In the genomic region with DNA sequence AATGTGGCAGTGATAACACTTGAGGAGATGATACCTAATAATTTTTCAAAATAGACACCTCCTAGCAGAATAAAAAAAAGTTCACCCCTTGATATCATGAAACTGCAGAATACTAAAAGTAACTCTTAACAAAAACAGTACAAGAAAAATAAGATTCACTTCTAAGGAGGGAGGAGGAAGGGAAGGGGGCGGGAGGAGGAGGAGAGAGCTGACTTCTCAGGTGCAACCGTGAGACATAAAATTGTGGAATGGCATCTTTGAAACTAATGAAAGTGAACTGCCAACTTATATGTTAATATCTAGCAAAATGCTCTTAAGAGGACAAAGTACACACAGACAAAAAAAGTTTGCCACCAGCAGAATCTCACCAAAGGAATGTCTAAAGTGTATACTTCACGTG, we compare ENCODE assay signal across 24 cellular contexts.
"Had no signal": no experiment of that assay in that cellular context is flagged by ENCODE, and none has a peak within 500 bp of the region (broad histone marks: within the 10 kb centered on the region; RNA-seq: fewer than 3 reads in every experiment).

No MANE protein-coding gene starts in this region.

- H3K9me3 ChIP-seq: gastroesophageal sphincter, heart left ventricle, left lung, ovary, right lobe of liver, thoracic aorta, tibial nerve, upper lobe of left lung had no signal

- H3K9me3 Mint-ChIP-seq: natural killer cell; stimulated activated naive CD8-positive, alpha-beta T cell treated with anti-CD3 and anti-CD28 coated beads, Interleukin-15, Interleukin-2, amounts not matched to agents 100 ng/mL and 50 ng/mL, for 24 hours had no signal

- H3K4me1 Mint-ChIP-seq: natural killer cell; stimulated activated naive B cell treated with anti-CD40 and anti-IgM and Interleukin-4, amounts not matched to agents 10 μg/mL and 1 μg/mL and 100 μg/mL, for 72 hours had no signal

- H3K27ac Mint-ChIP-seq: stimulated activated naive B cell treated with anti-CD40 and anti-IgM and Interleukin-4, amounts not matched to agents 10 μg/mL and 1 μg/mL and 100 μg/mL, for 72 hours; stimulated activated naive CD8-positive, alpha-beta T cell treated with anti-CD3 and anti-CD28 coated beads, Interleukin-15, Interleukin-2, amounts not matched to agents 100 ng/mL and 50 ng/mL, for 24 hours had no signal

- H3K36me3 ChIP-seq: ovary had no signal

- DNase-seq: cerebellar nuclear complex; dorsolateral prefrontal cortex; effector CD4-positive, alpha-beta T cell; foreskin keratinocyte; heart left ventricle; kidney; left lung; mesenchymal stem cell; natural killer cell; occipital lobe; ovary; posterior cingulate gyrus; right lobe of liver; small intestine; stimulated activated CD4-positive, alpha-beta T cell treated with anti-CD3 and anti-CD28 coated beads, Interleukin-15, amount 100 ng/mL, for 24 hours; stimulated activated CD4-positive, alpha-beta T cell treated with anti-CD3 and anti-CD28 coated beads, Interleukin-2, amount 100 ng/mL, for 48 hours; stimulated activated naive B cell treated with anti-CD40 and anti-IgM and Interleukin-4, amounts not matched to agents 10 μg/mL and 1 μg/mL and 100 μg/mL, for 72 hours; upper lobe of left lung had no signal

- H3K4me3 Mint-ChIP-seq: natural killer cell; stimulated activated naive B cell treated with anti-CD40 and anti-IgM and Interleukin-4, amounts not matched to agents 10 μg/mL and 1 μg/mL and 100 μg/mL, for 72 hours; stimulated activated naive CD8-positive, alpha-beta T cell treated with anti-CD3 and anti-CD28 coated beads, Interleukin-15, Interleukin-2, amounts not matched to agents 100 ng/mL and 50 ng/mL, for 24 hours had no signal

- ATAC-seq: esophagus mucosa; foreskin keratinocyte; gastroesophageal sphincter; heart left ventricle; left lung; natural killer cell; right lobe of liver; stimulated activated naive B cell treated with anti-CD40 and anti-IgM and Interleukin-4, amounts not matched to agents 10 μg/mL and 1 μg/mL and 100 μg/mL, for 72 hours had no signal

- H3K4me3 ChIP-seq: dorsolateral prefrontal cortex, gastroesophageal sphincter, heart left ventricle, hepatocyte, left lung, ovary, right lobe of liver, thoracic aorta, tibial nerve, upper lobe of left lung had no signal

- H3K27me3 ChIP-seq: dorsolateral prefrontal cortex, foreskin keratinocyte, gastroesophageal sphincter, heart left ventricle, hepatocyte, left lung, ovary, right lobe of liver, tibial nerve, upper lobe of left lung had no signal

- H3K27me3 Mint-ChIP-seq: stimulated activated naive B cell treated with anti-CD40 and anti-IgM and Interleukin-4, amounts not matched to agents 10 μg/mL and 1 μg/mL and 100 μg/mL, for 72 hours; stimulated activated naive CD8-positive, alpha-beta T cell treated with anti-CD3 and anti-CD28 coated beads, Interleukin-15, Interleukin-2, amounts not matched to agents 100 ng/mL and 50 ng/mL, for 24 hours had no signal
